In genomic region chr21:38186869-38187268, GRCh38 we compare ENCODE assay signal across 22 cellular contexts.
DNase-seq lines count a peak whose midpoint lies in the region; ATAC-seq, FAIRE-seq and TF ChIP-seq lines count a peak whose summit lies in the region.
"Had no signal": no experiment of that assay in that cellular context is flagged by ENCODE, and none has a peak within 500 bp of the region (broad histone marks: within the 10 kb centered on the region; RNA-seq: fewer than 3 reads in every experiment).

No MANE protein-coding gene starts in this region.

- no peaks in the 10 kb centered on the region for H4K20me1 ChIP-seq in HepG2 (ENCODE audit: insufficient read depth, low read length)

- H3K4me3 ChIP-seq in HepG2 (replicated peaks in 1 of 3; ENCODE audit: insufficient read depth in 1 of 3, low read depth in 2 of 3, low read length in 3 of 3) = no peak overlapping the region
- no peak overlapping the region for H3K4me3 ChIP-seq in right lobe of liver
- H3K4me3 ChIP-seq: GM12878, GM23248 had no signal

- H3K9ac ChIP-seq in HepG2 (ENCODE audit: insufficient read depth, low read depth, low read length) = no peak overlapping the region
- H3K9ac ChIP-seq: GM23248 had no signal

- no peak for TF ChIP-seq EP300 in HepG2 (IDR thresholded peaks at IDR 0.05; ENCODE audit: low read depth in 2 of 2, low read length in 2 of 2)
- TF ChIP-seq EP300 in HepG2 (CRISPR knock-in tag; IDR thresholded peaks at IDR 0.05; ENCODE audit: borderline replicate concordance) = no peak

- no peak overlapping the region for H2AFZ ChIP-seq in HepG2 (ENCODE audit: low read length)
- H2AFZ ChIP-seq: GM23248 had no signal

- POLR2A ChIA-PET in HepG2 (lab: Yijun Ruan, JAX) = no interaction called here

- H3K36me3 Mint-ChIP-seq in dendritic cell treated with granulocyte-macrophage colony-stimulating factor and Interleukin-4, amounts not matched to agents 40 ng/mL and 50 ng/mL, for 4 days (ENCODE audit: low read depth) = peaks cover 12% of the 10 kb centered on the region
- H3K36me3 Mint-ChIP-seq: CD4-positive, CD25-positive, alpha-beta regulatory T cell; CD8-positive, alpha-beta T cell had no signal

- in situ Hi-C loops in HepG2 (cut with HindIII; ENCODE audit: extremely low pct_ligation_motif_present, low pct_unique_long_range_greater_than_20kb) = no loop called here

- H3K27me3 Mint-ChIP-seq in dendritic cell treated with granulocyte-macrophage colony-stimulating factor and Interleukin-4, amounts not matched to agents 40 ng/mL and 50 ng/mL, for 4 days = peaks cover 3% of the 10 kb centered on the region

- peaks cover 9% of the 10 kb centered on the region for H3K9me3 Mint-ChIP-seq in dendritic cell treated with granulocyte-macrophage colony-stimulating factor and Interleukin-4, amounts not matched to agents 40 ng/mL and 50 ng/mL, for 4 days

- H3K27me3 ChIP-seq in HepG2 (ENCODE audit: control insufficient read depth in 1 of 2, insufficient read depth in 2 of 2, low read length in 2 of 2) (no peaks in the 10 kb centered on the region), right lobe of liver (no peaks in the 10 kb centered on the region)

- TF ChIP-seq RAD21 in HepG2 (CRISPR knock-in tag; IDR thresholded peaks at IDR 0.05) = no peak

- H3K27ac ChIP-seq in HepG2 (ENCODE audit: extremely low read length, insufficient read depth, low read length) (no peak overlapping the region), right lobe of liver (no peak overlapping the region)
- H3K27ac ChIP-seq: GM23248 had no signal

- H3K36me3 ChIP-seq in HepG2 (replicated peaks in 1 of 2; ENCODE audit: control insufficient read depth in 1 of 2, insufficient read depth in 2 of 2, low read length in 2 of 2) (no peaks in the 10 kb centered on the region), right lobe of liver (no peaks in the 10 kb centered on the region)

- DNase-seq in HepG2 (ENCODE audit: low spot score) = no peak
- no peak for DNase-seq in right lobe of liver
- peak; percentile 14 for DNase-seq in MV-4-11 (lab: John Stamatoyannopoulos, UW)
- no peak for DNase-seq in middle frontal gyrus (ENCODE audit: extremely low spot score, low spot score)
- DNase-seq: 8988T; C1 segment of cervical spinal cord; Caco-2; CD4-positive, CD25-positive, alpha-beta regulatory T cell; CD8-positive, alpha-beta T cell; DMS 273 treated with DMSO at 0.1 percent for 48 hours; DMS79; EL; GDM1; GM23248; H7; HCEC 1CT had no signal

- TF ChIP-seq POLR2A in HepG2 (IDR thresholded peaks at IDR 0.05; ENCODE audit: insufficient read depth in 1 of 2, low read depth in 2 of 2, low read length in 2 of 2) = no peak
- no peak for TF ChIP-seq POLR2A in right lobe of liver (IDR thresholded peaks at IDR 0.05)

- H3K4me1 ChIP-seq in HepG2 (ENCODE audit: insufficient read depth, low read length) (no peaks in the 10 kb centered on the region), right lobe of liver (no peaks in the 10 kb centered on the region)
- H3K4me1 ChIP-seq: Caco-2 had no signal

- no peak for FAIRE-seq in HepG2 (lab: Jason Lieb, UNC)
- FAIRE-seq: GM12878, GM19239, H1 had no signal

- intact Hi-C loops in HepG2 (cut with micrococcal nuclease; ENCODE audit: unreplicated experiment) = no loop called here
- intact Hi-C loops in right lobe of liver (cut with DNase I) = no loop called here
- intact Hi-C loops in dendritic cell treated with granulocyte-macrophage colony-stimulating factor and Interleukin-4, amounts not matched to agents 40 ng/mL and 50 ng/mL, for 4 days (cut with micrococcal nuclease) = no loop called here

- ATAC-seq in HepG2 (no peak), right lobe of liver (no peak), HG03175 (IDR thresholded peaks at IDR 0.05; ENCODE audit: unreplicated experiment) (no peak), HG02852 (IDR thresholded peaks at IDR 0.05; ENCODE audit: unreplicated experiment) (no peak)
- ATAC-seq: CD8-positive, alpha-beta T cell; GM12878 had no signal

- H3K79me2 ChIP-seq in HepG2 (ENCODE audit: insufficient read depth, low read length) = no peaks in the 10 kb centered on the region

- no TSS peak for BruUV-seq in HepG2 (replicated peaks; lab: Mats Ljungman, UMichigan)

- H3K4me2 ChIP-seq in HepG2 (ENCODE audit: low read depth, low read length) = no peak overlapping the region

- H3K9me3 ChIP-seq in HepG2 (ENCODE audit: low read length) (peaks cover 33% of the 10 kb centered on the region), right lobe of liver (peaks cover 0 to 9% (median 0%) of the 10 kb centered on the region in 4 donors)

- H3K4me3 Mint-ChIP-seq in dendritic cell treated with granulocyte-macrophage colony-stimulating factor and Interleukin-4, amounts not matched to agents 40 ng/mL and 50 ng/mL, for 4 days = no peak overlapping the region
- H3K4me3 Mint-ChIP-seq: CD4-positive, CD25-positive, alpha-beta regulatory T cell; CD8-positive, alpha-beta T cell had no signal

- no peak for TF ChIP-seq CTCF in HepG2 (CRISPR knock-in tag; IDR thresholded peaks at IDR 0.05)
- TF ChIP-seq CTCF in right lobe of liver (IDR thresholded peaks at IDR 0.05) = no peak

- peaks cover 27% of the 10 kb centered on the region for H3K4me1 Mint-ChIP-seq in dendritic cell treated with granulocyte-macrophage colony-stimulating factor and Interleukin-4, amounts not matched to agents 40 ng/mL and 50 ng/mL, for 4 days (ENCODE audit: low read depth)
- H3K4me1 Mint-ChIP-seq: CD4-positive, CD25-positive, alpha-beta regulatory T cell had no signal

- peak overlapping the region; percentile 52 for H3K27ac Mint-ChIP-seq in dendritic cell treated with granulocyte-macrophage colony-stimulating factor and Interleukin-4, amounts not matched to agents 40 ng/mL and 50 ng/mL, for 4 days
- H3K27ac Mint-ChIP-seq: CD4-positive, CD25-positive, alpha-beta regulatory T cell; CD8-positive, alpha-beta T cell had no signal

- CTCF ChIA-PET in HepG2 (lab: Yijun Ruan, JAX; ENCODE audit: low intra/inter-chr PET ratio, low total read pairs) = no interaction called here

TF ChIP-seq in HepG2, 621 proteins besides CTCF, POLR2A, EP300 and RAD21:
- TF ChIP-seq MAFF (IDR thresholded peaks at IDR 0.05; ENCODE audit: low read depth, low read length) (peak; percentile 91), RFX1 (IDR thresholded peaks at IDR 0.05) (no peak), ZNF775 (CRISPR knock-in tag; IDR thresholded peaks at IDR 0.05; ENCODE audit: borderline replicate concordance) (no peak), MAFK (conservative IDR thresholded peaks at IDR 0.05 in 1 of 2, IDR thresholded peaks at IDR 0.05 in 1 of 2; ENCODE audit: low read length in 2 of 2) (peak; percentile 89 to 93)
TF ChIP-seq in HepG2: peak in this region for 2.
